In the genomic region with DNA sequence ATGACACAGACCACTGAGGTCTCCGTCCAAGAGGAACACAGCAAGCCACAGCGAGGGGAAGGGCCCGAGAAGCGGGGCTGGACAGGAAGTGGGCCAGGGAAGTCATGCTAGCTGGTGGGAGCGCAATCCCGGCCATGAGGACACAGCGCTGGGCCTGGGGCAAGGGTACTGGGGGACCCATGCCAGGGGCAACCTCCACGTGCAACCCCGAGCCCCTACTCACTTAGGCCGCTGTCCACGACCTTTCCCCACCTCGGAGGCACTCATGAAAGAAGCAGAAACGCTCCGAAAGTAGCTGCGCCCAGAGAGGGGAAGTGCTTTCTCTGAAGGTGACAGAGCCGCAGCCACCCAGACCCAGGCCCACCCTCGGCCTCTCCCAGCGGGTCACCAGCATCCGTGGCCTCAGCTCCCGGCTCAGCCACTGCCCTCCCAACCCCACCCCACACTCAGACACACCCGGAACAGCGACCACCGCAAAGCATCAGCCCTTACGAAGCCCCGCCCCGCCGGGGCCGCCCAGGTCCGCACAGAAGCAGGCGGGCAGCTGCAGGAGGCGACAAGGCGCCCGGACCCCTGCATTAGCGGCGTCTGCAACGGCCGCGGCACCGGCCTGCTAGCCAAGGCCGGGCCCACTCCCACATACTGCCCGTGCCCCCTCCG, we compare ENCODE assay signal across 8 cellular contexts. TPM values are rescaled to one million over a fixed set of nuclear protein-coding genes. Genes with fewer than 3 reads are reported as not detected.
A peak's percentile ranks its signal among the peaks of the same experiment; 100 is the strongest.
DNase-seq lines count a peak whose midpoint lies in the region; ATAC-seq and TF ChIP-seq lines count a peak whose summit lies in the region.

No MANE protein-coding gene starts in this region.

- H3K9me3 ChIP-seq in HUES64 (ENCODE audit: insufficient read depth, low read depth, low read length) = no peaks in the 10 kb centered on the region
- no peaks in the 10 kb centered on the region for H3K9me3 ChIP-seq in naive thymus-derived CD4-positive, alpha-beta T cell (ENCODE audit: control insufficient read depth in 2 of 3, low read length in 3 of 3)

- H3K9me3 Mint-ChIP-seq in WTC11 = no peaks in the 10 kb centered on the region
- no peaks in the 10 kb centered on the region for H3K9me3 Mint-ChIP-seq in endothelial cell (ENCODE audit: unreplicated experiment)
- H3K9me3 Mint-ChIP-seq in naive thymus-derived CD4-positive, alpha-beta T cell = peaks cover 0 to 1% (median 0%) of the 10 kb centered on the region in 11 donors

- TF ChIP-seq CTCF in WTC11 (IDR thresholded peaks at IDR 0.05) (no peak), endothelial cell (IDR thresholded peaks at IDR 0.05; ENCODE audit: unreplicated experiment) (no peak)

- CTCF ChIA-PET in WTC11 (lab: Charles Lee) = interaction anchor here (0.6 to 3.0 kb wide), 5 partner anchors 10 to 306 kb away, joined by 3 to 9 read pairs (median 4); a partner anchor contains a TSS
- CTCF ChIA-PET in naive thymus-derived CD4-positive, alpha-beta T cell (lab: Charles Lee) = interaction anchor here (1.4 kb wide), 1 partner anchor 26 kb away, joined by 3 read pairs; no protein-coding TSS in a partner anchor

- peak overlapping the region; percentile 87 for H3K4me3 Mint-ChIP-seq in WTC11
- H3K4me3 Mint-ChIP-seq in endothelial cell (ENCODE audit: unreplicated experiment) = peak overlapping the region; percentile 96
- peak overlapping the region; percentile 87 to 99 (median 95) for H3K4me3 Mint-ChIP-seq in naive thymus-derived CD4-positive, alpha-beta T cell

- H3K36me3 ChIP-seq in HUES64 (ENCODE audit: insufficient read depth, low read length) = no peaks in the 10 kb centered on the region
- peaks cover 0 to 3% (median 0%) of the 10 kb centered on the region in 3 experiments for H3K36me3 ChIP-seq in naive thymus-derived CD4-positive, alpha-beta T cell (ENCODE audit: control insufficient read depth in 2 of 3, insufficient read depth in 3 of 3, low read length in 3 of 3)

- no peak overlapping the region for H3K27ac ChIP-seq in HUES64 (ENCODE audit: low read depth, low read length)
- peak overlapping the region; percentile 80 for H3K27ac ChIP-seq in naive thymus-derived CD4-positive, alpha-beta T cell (ENCODE audit: low read depth, low read length)

- H3K36me3 Mint-ChIP-seq in WTC11 (no peaks in the 10 kb centered on the region), endothelial cell (ENCODE audit: low read depth, unreplicated experiment) (peaks cover 13% of the 10 kb centered on the region)
- no peaks in the 10 kb centered on the region for H3K36me3 Mint-ChIP-seq in naive thymus-derived CD4-positive, alpha-beta T cell

- intact Hi-C loops in naive thymus-derived CD4-positive, alpha-beta T cell (cut with micrococcal nuclease) = loop anchor here (1.0 to 10.0 kb wide), 5 partner anchors 45 to 1961 kb away; a partner anchor contains a TSS

- WGBS in HUES64 = under 1% methylated on average over 42 of the region's 42 CpGs

- H3K27ac Mint-ChIP-seq in WTC11 (peak overlapping the region; percentile 76), endothelial cell (ENCODE audit: unreplicated experiment) (peak overlapping the region; percentile 52)
- H3K27ac Mint-ChIP-seq in naive thymus-derived CD4-positive, alpha-beta T cell = peak overlapping the region; percentile 38 to 99 (median 88)

- peaks cover 47% of the 10 kb centered on the region for H3K4me1 Mint-ChIP-seq in WTC11
- H3K4me1 Mint-ChIP-seq in endothelial cell (ENCODE audit: unreplicated experiment) = peaks cover 43% of the 10 kb centered on the region
- H3K4me1 Mint-ChIP-seq in naive thymus-derived CD4-positive, alpha-beta T cell = peaks cover 42 to 66% (median 55%) of the 10 kb centered on the region in 7 donors

- no peaks in the 10 kb centered on the region for H3K27me3 ChIP-seq in HUES64 (ENCODE audit: insufficient read depth, low read length)
- no peaks in the 10 kb centered on the region for H3K27me3 ChIP-seq in naive thymus-derived CD4-positive, alpha-beta T cell (ENCODE audit: control insufficient read depth in 2 of 2, insufficient read depth in 2 of 2, low read length in 2 of 2)

- H3K4me1 ChIP-seq in HUES64 (ENCODE audit: insufficient read depth, low read length) = peaks cover 8% of the 10 kb centered on the region; the same call in 1 of the 2 replicates
- peaks cover 24 to 33% of the 10 kb centered on the region in 2 donors for H3K4me1 ChIP-seq in naive thymus-derived CD4-positive, alpha-beta T cell (ENCODE audit: control insufficient read depth in 2 of 2, insufficient read depth in 2 of 2, low read length in 2 of 2)

- DNase-seq in WTC11 (ENCODE audit: low spot score) = peak; percentile 44
- DNase-seq in endothelial cell (ENCODE audit: low spot score) = peak; percentile 53
- DNase-seq in naive thymus-derived CD4-positive, alpha-beta T cell = peak in 2 of 9 donors; percentile 20 to 47
- DNase-seq in cortex of kidney (lab: John Stamatoyannopoulos, UW) = no peak
- no peak for DNase-seq in amniotic stem cell (lab: John Stamatoyannopoulos, UW)

- ATAC-seq in WTC11 = no peak
- no peak for ATAC-seq in naive thymus-derived CD4-positive, alpha-beta T cell
- ATAC-seq in HG02885 (IDR thresholded peaks at IDR 0.05; ENCODE audit: poor library complexity, unreplicated experiment) = no peak

- peak overlapping the region; percentile 79 for H3K9ac ChIP-seq in HUES64 (ENCODE audit: low read depth, low read length)

- POLR2A ChIA-PET in WTC11 (lab: Charles Lee) = interaction anchor here (2.4 kb wide), 1 partner anchor 93 kb away, joined by 8 read pairs; a partner anchor contains a TSS
- POLR2A ChIA-PET in naive thymus-derived CD4-positive, alpha-beta T cell (lab: Charles Lee) = interaction anchor here (0.5 to 3.4 kb wide), 10 partner anchors 33 to 802 kb away, joined by 3 to 25 read pairs (median 4); a partner anchor contains a TSS

- H3K4me3 ChIP-seq in GM08714 (ENCODE audit: low read length) (peak overlapping the region; percentile 97), HUES64 (ENCODE audit: low read length) (peak overlapping the region; percentile 100)
- H3K4me3 ChIP-seq in naive thymus-derived CD4-positive, alpha-beta T cell (ENCODE audit: low read length) = peak overlapping the region; percentile 74

- H3K27me3 Mint-ChIP-seq in WTC11 (ENCODE audit: low read depth) (no peaks in the 10 kb centered on the region; the same call in 1 of the 2 replicates), endothelial cell (ENCODE audit: unreplicated experiment) (peaks cover 23% of the 10 kb centered on the region)
- H3K27me3 Mint-ChIP-seq in naive thymus-derived CD4-positive, alpha-beta T cell = no peaks in the 10 kb centered on the region

TF ChIP-seq in WTC11, 78 proteins besides CTCF, POLR2A, EP300 and RAD21:
- TF ChIP-seq NR3C1 (CRISPR knock-in tag; conservative IDR thresholded peaks at IDR 0.05; ENCODE audit: low read depth) (no peak), ESRRA (CRISPR knock-in tag; IDR thresholded peaks at IDR 0.05; ENCODE audit: borderline replicate concordance) (0 out of 2 replicates have a peak, but pooled peaks have one; percentile 53), FOXP1 (CRISPR knock-in tag; IDR thresholded peaks at IDR 0.05; ENCODE audit: borderline replicate concordance) (0 out of 2 replicates have a peak, but pooled peaks have one; percentile 30)
TF ChIP-seq in WTC11: peak in this region for 2.

RNA-seq across cellular contexts. Expression of a gene that starts 0.8 kb away (rescaled TPM):
- 15.0 TPM for polyA plus RNA-seq in HUES64 (2013, experiment 1 of 2)
- polyA plus RNA-seq in HUES64 (2013, experiment 2 of 2) = 16.0 TPM
- total RNA-seq in WTC11 (2021) (30.8 to 38.7 TPM (median 31.4 TPM) in 3 replicates), endothelial cell (ENCODE audit: unreplicated experiment) (31.8 TPM)
- total RNA-seq in naive thymus-derived CD4-positive, alpha-beta T cell = 10 to 100 TPM; 20.2 to 28.8 (median 28.0) TPM
- 10 to 100 TPM in 1 of 2 donors, 1 to 10 TPM in 1; 7.4 to 20.8 TPM for polyA plus RNA-seq in naive thymus-derived CD4-positive, alpha-beta T cell

Comparison
In these comparisons a context has a peak if more than half of its experiments do, and no peak if none do; other contexts are left out.
1. DNase-seq: peak in WTC11 (single experiment) and endothelial cell (single experiment); none in cortex of kidney (single experiment) and amniotic stem cell (single experiment).
2. Peak in every context shown above with its lines, with median percentiles within 50 percentile points of each other: H3K4me3 ChIP-seq, H3K27ac Mint-ChIP-seq and H3K4me3 Mint-ChIP-seq.